ENCODE assay signal across 18 cellular contexts in genomic region chr17:64115043-64115698, GRCh38. TPM values are rescaled to one million over a fixed set of nuclear protein-coding genes. Genes with fewer than 3 reads are reported as not detected.
DNase-seq lines count a peak whose midpoint lies in the region; ATAC-seq and TF ChIP-seq lines count a peak whose summit lies in the region.
"Had no signal": no experiment of that assay in that cellular context is flagged by ENCODE, and none has a peak within 500 bp of the region (broad histone marks: within the 10 kb centered on the region; RNA-seq: fewer than 3 reads in every experiment).

No MANE protein-coding gene starts in this region.

- ATAC-seq in left ventricle myocardium superior = peak; percentile 33
- ATAC-seq in Right ventricle myocardium inferior = no peak
- no peak for ATAC-seq in HG02981 (IDR thresholded peaks at IDR 0.05; ENCODE audit: unreplicated experiment)

- peak overlapping the region; percentile 90 for H3K27ac Mint-ChIP-seq in activated T-helper 2 cell treated with anti-CD3 and anti-CD28 coated beads, Interferon-gamma antibody, Interleukin-2, Interleukin-4, amounts not matched to agents 10 μg/mL and 5 μg/mL and 100 μg/mL, durations not matched to agents 14 hours and 24 hours and 36 hours

- H3K27ac ChIP-seq in stomach = peak overlapping the region; percentile 62 to 87 (median 70)
- no peak overlapping the region for H3K27ac ChIP-seq in uterus
- H3K27ac ChIP-seq: BLaER1 treated with 17β-estradiol and CSF1 and Interleukin-3, amounts not matched to agents 10 nM and 100 nM had no signal

- H3K4me3 ChIP-seq in foreskin fibroblast (ENCODE audit: low read depth in 1 of 2, low read length in 2 of 2) = no peak overlapping the region
- H3K4me3 ChIP-seq in stomach = peak overlapping the region in 1 of 4 donors; percentile 10
- H3K4me3 ChIP-seq in uterus = no peak overlapping the region
- H3K4me3 ChIP-seq: BLaER1 treated with 17β-estradiol and CSF1 and Interleukin-3, amounts not matched to agents 10 nM and 100 nM had no signal

- no peak for TF ChIP-seq POLR2A in stomach (IDR thresholded peaks at IDR 0.05)
- no peak for TF ChIP-seq POLR2A in uterus (IDR thresholded peaks at IDR 0.05)

- H3K4me1 ChIP-seq in stomach (peaks cover 49 to 89% (median 67%) of the 10 kb centered on the region in 4 donors), uterus (peaks cover 0 to 7% of the 10 kb centered on the region in 2 donors)

- H3K27me3 ChIP-seq in stomach (no peaks in the 10 kb centered on the region), uterus (no peaks in the 10 kb centered on the region)
- H3K27me3 ChIP-seq: BLaER1 treated with 17β-estradiol and CSF1 and Interleukin-3, amounts not matched to agents 10 nM and 100 nM had no signal

- intact Hi-C loops in left ventricle myocardium superior (cut with micrococcal nuclease) = no loop called here
- intact Hi-C loops in Right ventricle myocardium inferior (cut with DNase I) = no loop called here
- intact Hi-C loops in activated T-helper 2 cell treated with anti-CD3 and anti-CD28 coated beads, Interferon-gamma antibody, Interleukin-2, Interleukin-4, amounts not matched to agents 10 μg/mL and 5 μg/mL and 100 μg/mL, durations not matched to agents 14 hours and 24 hours and 36 hours (cut with micrococcal nuclease) = no loop called here
- intact Hi-C loops in stomach (cut with DNase I; ENCODE audit: low total_unique reads) = no loop called here
- intact Hi-C loops in uterus (cut with DNase I; ENCODE audit: low total_unique reads) = no loop called here

- no peaks in the 10 kb centered on the region for H3K27me3 Mint-ChIP-seq in activated T-helper 2 cell treated with anti-CD3 and anti-CD28 coated beads, Interferon-gamma antibody, Interleukin-2, Interleukin-4, amounts not matched to agents 10 μg/mL and 5 μg/mL and 100 μg/mL, durations not matched to agents 14 hours and 24 hours and 36 hours (ENCODE audit: low read depth)
- H3K27me3 Mint-ChIP-seq: central memory CD8-positive, alpha-beta T cell had no signal

- H3K36me3 Mint-ChIP-seq in activated T-helper 2 cell treated with anti-CD3 and anti-CD28 coated beads, Interferon-gamma antibody, Interleukin-2, Interleukin-4, amounts not matched to agents 10 μg/mL and 5 μg/mL and 100 μg/mL, durations not matched to agents 14 hours and 24 hours and 36 hours (ENCODE audit: low read depth) = peaks cover 84% of the 10 kb centered on the region

- no peak for DNase-seq in left ventricle myocardium superior
- no peak for DNase-seq in Right ventricle myocardium inferior (ENCODE audit: missing footprints)
- DNase-seq in activated T-helper 2 cell treated with anti-CD3 and anti-CD28 coated beads, Interferon-gamma antibody, Interleukin-2, Interleukin-4, amounts not matched to agents 10 μg/mL and 5 μg/mL and 100 μg/mL, durations not matched to agents 14 hours and 24 hours and 36 hours (ENCODE audit: low spot score) = no peak
- DNase-seq in foreskin fibroblast = peak; percentile 52 to 63
- DNase-seq in stomach = peak; percentile 60
- DNase-seq in midbrain (lab: John Stamatoyannopoulos, UW) = no peak
- DNase-seq in uterus = no peak
- DNase-seq: activated T-cell treated with anti-CD3 and anti-CD28 coated beads, Interleukin-2, amount 50 U/mL, for 48 hours; foreskin melanocyte; kidney; NCI-H1694 treated with DMSO at 0.1 percent for 48 hours; NCI-H69; nucleus accumbens; SHP77 treated with DMSO at 0.1 percent for 48 hours; stimulated activated naive CD4-positive, alpha-beta T cell had no signal

- TF ChIP-seq CTCF in foreskin fibroblast (IDR thresholded peaks at IDR 0.05; ENCODE audit: low read depth, low read length) (no peak), stomach (IDR thresholded peaks at IDR 0.05) (no peak), uterus (IDR thresholded peaks at IDR 0.05) (no peak)

- no peak for TF ChIP-seq EP300 in stomach (IDR thresholded peaks at IDR 0.05)

- H3K36me3 ChIP-seq in stomach = no peaks in the 10 kb centered on the region
- H3K36me3 ChIP-seq in uterus = no peaks in the 10 kb centered on the region

- no peaks in the 10 kb centered on the region for H3K9me3 Mint-ChIP-seq in activated T-helper 2 cell treated with anti-CD3 and anti-CD28 coated beads, Interferon-gamma antibody, Interleukin-2, Interleukin-4, amounts not matched to agents 10 μg/mL and 5 μg/mL and 100 μg/mL, durations not matched to agents 14 hours and 24 hours and 36 hours
- H3K9me3 Mint-ChIP-seq: central memory CD8-positive, alpha-beta T cell had no signal

- H3K4me1 Mint-ChIP-seq in activated T-helper 2 cell treated with anti-CD3 and anti-CD28 coated beads, Interferon-gamma antibody, Interleukin-2, Interleukin-4, amounts not matched to agents 10 μg/mL and 5 μg/mL and 100 μg/mL, durations not matched to agents 14 hours and 24 hours and 36 hours (ENCODE audit: low read depth) = peaks cover 66% of the 10 kb centered on the region

- H3K9me3 ChIP-seq in stomach (no peaks in the 10 kb centered on the region), uterus (no peaks in the 10 kb centered on the region)
- H3K9me3 ChIP-seq: BLaER1 treated with 17β-estradiol and CSF1 and Interleukin-3, amounts not matched to agents 10 nM and 100 nM had no signal

- WGBS in stomach, 5 donors = 38 to 72% (median 47%) methylated on average over 8 of the region's 8 CpGs

- peak overlapping the region; percentile 33 for H3K4me3 Mint-ChIP-seq in activated T-helper 2 cell treated with anti-CD3 and anti-CD28 coated beads, Interferon-gamma antibody, Interleukin-2, Interleukin-4, amounts not matched to agents 10 μg/mL and 5 μg/mL and 100 μg/mL, durations not matched to agents 14 hours and 24 hours and 36 hours (ENCODE audit: low read depth)

RNA-seq across cellular contexts. Expression of gene ERN1, which starts 14.8 kb away (rescaled TPM):
- total RNA-seq in left ventricle myocardium superior = 9.0 TPM
- total RNA-seq in Right ventricle myocardium inferior = 7.1 TPM
- 91.0 and 93.4 TPM in 2 replicates for total RNA-seq in activated T-helper 2 cell treated with anti-CD3 and anti-CD28 coated beads, Interferon-gamma antibody, Interleukin-2, Interleukin-4, amounts not matched to agents 10 μg/mL and 5 μg/mL and 100 μg/mL, durations not matched to agents 14 hours and 24 hours and 36 hours
- 10 to 100 TPM; 23.7 to 76.4 (median 33.8) TPM for total RNA-seq in stomach
- polyA plus RNA-seq in stomach = 1 to 10 TPM; 4.1 to 6.4 (median 6.1) TPM
- 10 to 100 TPM in 3 of 4 donors, 1 to 10 TPM in 1; 4.4 to 56.5 (median 15.0) TPM for total RNA-seq in uterus

Comparison
In these comparisons a context has a peak if more than half of its experiments do, and no peak if none do; other contexts are left out.
1. DNase-seq: peak in foreskin fibroblast (2 of 2) and stomach (single experiment); none in left ventricle myocardium superior (single experiment), Right ventricle myocardium inferior (single experiment), activated T-helper 2 cell treated with anti-CD3 and anti-CD28 coated beads, Interferon-gamma antibody, Interleukin-2, Interleukin-4, amounts not matched to agents 10 μg/mL and 5 μg/mL and 100 μg/mL, durations not matched to agents 14 hours and 24 hours and 36 hours (single experiment), midbrain (single experiment) and uterus (0 of 2).
2. H3K27ac ChIP-seq: peak in stomach (5 of 5); none in uterus (0 of 2).